15 cellular contexts compared by ENCODE assay signal in genomic region chr3:108021131-108021530, GRCh38.
A peak's percentile ranks its signal among the peaks of the same experiment; 100 is the strongest.
DNase-seq lines count a peak whose midpoint lies in the region; ATAC-seq and TF ChIP-seq lines count a peak whose summit lies in the region.
"Had no signal": no experiment of that assay in that cellular context is flagged by ENCODE, and none has a peak within 500 bp of the region (broad histone marks: within the 10 kb centered on the region; RNA-seq: fewer than 3 reads in every experiment).

No MANE protein-coding gene starts in this region.

- 0 out of 4 replicates have a peak, but pooled peaks of 1 of the 2 experiments have one; percentile 1 for TF ChIP-seq CTCF in GM23338 (conservative IDR thresholded peaks at IDR 0.05; ENCODE audit: low read depth in 2 of 2)
- peak; percentile 34 for TF ChIP-seq CTCF in Loucy (conservative IDR thresholded peaks at IDR 0.05; ENCODE audit: low read length)

- ATAC-seq in GM23338 (no peak), GM21367 (IDR thresholded peaks at IDR 0.05; ENCODE audit: unreplicated experiment) (no peak)
- ATAC-seq: K562 had no signal

- no peak overlapping the region for H2AFZ ChIP-seq in GM23338
- H2AFZ ChIP-seq in Loucy (ENCODE audit: low read length) = no peak overlapping the region
- no peak overlapping the region for H2AFZ ChIP-seq in trophoblast cell (ENCODE audit: insufficient read depth, low read length, poor library complexity)

- DNase-seq in GM23338 (ENCODE audit: low spot score) = no peak
- DNase-seq in NCI-H345 treated with DMSO at 0.1 percent for 48 hours (lab: John Stamatoyannopoulos, UW; ENCODE audit: unreplicated experiment) = peak; percentile 23
- no peak for DNase-seq in trophoblast cell
- DNase-seq in effector memory CD4-positive, alpha-beta T cell = no peak
- DNase-seq in NCI-H748 treated with DMSO at 0.1 percent for 48 hours (lab: John Stamatoyannopoulos, UW) = no peak
- DNase-seq: AML-193; Caco-2; CD4-positive, alpha-beta T cell; IMR-90 had no signal

- H3K27ac ChIP-seq in GM23338 (ENCODE audit: low read depth) (no peak overlapping the region), trophoblast cell (ENCODE audit: low read depth, low read length) (no peak overlapping the region)
- H3K27ac ChIP-seq in effector memory CD4-positive, alpha-beta T cell (ENCODE audit: insufficient read depth, low read length, poor library complexity, severe bottlenecking) = no peak overlapping the region
- H3K27ac ChIP-seq: C4-2B, HL-60 had no signal

- H3K27ac Mint-ChIP-seq in GM23338 = 0 out of 2 replicates have a peak overlapping the region, but pooled peaks have one; percentile 32
- H3K27ac Mint-ChIP-seq: CD4-positive, alpha-beta T cell had no signal

- H3K23ac ChIP-seq in trophoblast cell (ENCODE audit: low read length) = no peak overlapping the region

- no peaks in the 10 kb centered on the region; the same call in 1 of the 2 replicates for H3K36me3 ChIP-seq in GM23338 (ENCODE audit: insufficient read depth)
- H3K36me3 ChIP-seq in Loucy (ENCODE audit: insufficient read depth, low read length) = no peaks in the 10 kb centered on the region
- H3K36me3 ChIP-seq in trophoblast cell (ENCODE audit: control insufficient read depth in 1 of 2, insufficient read depth in 2 of 2, low read length in 2 of 2) = no peaks in the 10 kb centered on the region
- H3K36me3 ChIP-seq in effector memory CD4-positive, alpha-beta T cell (ENCODE audit: control insufficient read depth, insufficient read depth, low read length) = no peaks in the 10 kb centered on the region
- H3K36me3 ChIP-seq: HAP-1 had no signal

- no peak overlapping the region for H2AK5ac ChIP-seq in trophoblast cell (ENCODE audit: low read length)

- peak overlapping the region; percentile 24 for H3K14ac ChIP-seq in trophoblast cell (ENCODE audit: low read length)

- H3K79me2 ChIP-seq in GM23338 (replicated peaks; ENCODE audit: insufficient read depth) (no peaks in the 10 kb centered on the region), Loucy (ENCODE audit: insufficient read depth, low read length) (no peaks in the 10 kb centered on the region), trophoblast cell (ENCODE audit: control insufficient read depth, insufficient read depth, low read length, poor library complexity) (no peaks in the 10 kb centered on the region)

- H3K4me3 ChIP-seq in GM23338 (no peak overlapping the region), Loucy (ENCODE audit: low read length, poor library complexity, severe bottlenecking) (no peak overlapping the region), trophoblast cell (ENCODE audit: low read depth, low read length) (no peak overlapping the region)
- no peak overlapping the region for H3K4me3 ChIP-seq in effector memory CD4-positive, alpha-beta T cell (ENCODE audit: insufficient read depth, low read depth, low read length, poor library complexity, severe bottlenecking)
- H3K4me3 ChIP-seq: HAP-1, K562 had no signal

- H3F3A ChIP-seq in GM23338 (replicated peaks; ENCODE audit: low read depth) (no peaks in the 10 kb centered on the region), Loucy (ENCODE audit: low read depth) (no peaks in the 10 kb centered on the region)

- H3K9me2 ChIP-seq in GM23338 (ENCODE audit: insufficient read depth) (no peaks in the 10 kb centered on the region), Loucy (replicated peaks; ENCODE audit: low read depth, low read length) (no peaks in the 10 kb centered on the region)

- peaks cover 26% of the 10 kb centered on the region for H3K4me1 Mint-ChIP-seq in GM23338

- peaks cover 6% of the 10 kb centered on the region for H3K27me3 Mint-ChIP-seq in GM23338 (ENCODE audit: insufficient read depth, low read depth, poor library complexity)

- peak overlapping the region; percentile 52 for H4K91ac ChIP-seq in trophoblast cell (ENCODE audit: low read depth, low read length)

- peak overlapping the region; percentile 46 for H2BK5ac ChIP-seq in trophoblast cell (ENCODE audit: low read depth, low read length, poor library complexity)

- no peaks in the 10 kb centered on the region; the same call in 2 of the 3 replicates for H3K36me3 Mint-ChIP-seq in GM23338 (ENCODE audit: low read depth)

- no peak overlapping the region for H3K4me3 Mint-ChIP-seq in GM23338
- H3K4me3 Mint-ChIP-seq: CD4-positive, alpha-beta T cell had no signal

- H4K8ac ChIP-seq in trophoblast cell (ENCODE audit: low read depth, low read length) = no peak overlapping the region

- H3K4me2 ChIP-seq in GM23338 (no peak overlapping the region), Loucy (ENCODE audit: low read depth, low read length, poor library complexity, severe bottlenecking) (no peak overlapping the region), trophoblast cell (ENCODE audit: low read length) (no peak overlapping the region)

- H3K9ac ChIP-seq in Loucy (ENCODE audit: low read depth, low read length, poor library complexity, severe bottlenecking) (no peak overlapping the region), trophoblast cell (ENCODE audit: low read length) (no peak overlapping the region)

- peak overlapping the region; percentile 58 for H3K18ac ChIP-seq in trophoblast cell (ENCODE audit: low read length)

- H4K20me1 ChIP-seq in GM23338 (replicated peaks; ENCODE audit: insufficient read depth) (no peaks in the 10 kb centered on the region), Loucy (ENCODE audit: insufficient read depth, low read length, poor library complexity, severe bottlenecking) (no peaks in the 10 kb centered on the region)

- peak overlapping the region; percentile 41 for H2BK120ac ChIP-seq in trophoblast cell (ENCODE audit: insufficient read depth, low read length, poor library complexity)

- WGBS in trophoblast cell (ENCODE audit: extremely low coverage, insufficient coverage, insufficient read length) = no CpG with 5 or more reads among the region's 3 CpGs

- H3K79me1 ChIP-seq in trophoblast cell (ENCODE audit: low read length) = peaks cover 35% of the 10 kb centered on the region

- peaks cover 13% of the 10 kb centered on the region for H3K4me1 ChIP-seq in GM23338 (ENCODE audit: insufficient read depth)
- H3K4me1 ChIP-seq in Loucy (ENCODE audit: insufficient read depth, low read length, poor library complexity, severe bottlenecking) = peaks cover 26% of the 10 kb centered on the region
- peaks cover 13 to 17% of the 10 kb centered on the region in 2 experiments for H3K4me1 ChIP-seq in trophoblast cell (ENCODE audit: control insufficient read depth in 1 of 2, insufficient read depth in 2 of 2, low read length in 2 of 2)
- H3K4me1 ChIP-seq in effector memory CD4-positive, alpha-beta T cell (ENCODE audit: control insufficient read depth, insufficient read depth, low read length, poor library complexity, severe bottlenecking) = no peaks in the 10 kb centered on the region

- H3K9me3 ChIP-seq in Loucy (ENCODE audit: insufficient read depth, low read depth, low read length) (no peaks in the 10 kb centered on the region), trophoblast cell (ENCODE audit: insufficient read depth, low read depth, low read length) (no peaks in the 10 kb centered on the region)
- H3K9me3 ChIP-seq in effector memory CD4-positive, alpha-beta T cell (ENCODE audit: control insufficient read depth, low read length) = no peaks in the 10 kb centered on the region
- H3K9me3 ChIP-seq: Caco-2, HAP-1 had no signal

- no peak overlapping the region for H4K12ac ChIP-seq in trophoblast cell (ENCODE audit: low read depth, low read length)

- H3K9me3 Mint-ChIP-seq in GM23338 = no peaks in the 10 kb centered on the region
- H3K9me3 Mint-ChIP-seq: CD4-positive, alpha-beta T cell had no signal

- H3K4ac ChIP-seq in trophoblast cell (ENCODE audit: low read depth, low read length) = peak overlapping the region; percentile 20

- no peaks in the 10 kb centered on the region for H3K27me3 ChIP-seq in GM23338 (ENCODE audit: insufficient read depth)
- H3K27me3 ChIP-seq in Loucy (ENCODE audit: insufficient read depth, low read length, poor library complexity, severe bottlenecking) = no peaks in the 10 kb centered on the region
- H3K27me3 ChIP-seq in trophoblast cell (ENCODE audit: insufficient read depth, low read length) = no peaks in the 10 kb centered on the region
- H3K27me3 ChIP-seq in effector memory CD4-positive, alpha-beta T cell (replicated peaks; ENCODE audit: control insufficient read depth, insufficient read depth, low read length, poor library complexity, severe bottlenecking) = no peaks in the 10 kb centered on the region

- peak overlapping the region; percentile 26 for H2BK12ac ChIP-seq in trophoblast cell (ENCODE audit: low read length)

TF ChIP-seq in GM23338, 12 proteins besides CTCF, POLR2A, EP300 and RAD21 (continues in another document):
- TF ChIP-seq REST (IDR thresholded peaks at IDR 0.05; ENCODE audit: unreplicated experiment) (no peak), ZNF114 (CRISPR knock-in tag; IDR thresholded peaks at IDR 0.05) (no peak)
